In genomic region chr12:31876568-31877424, GRCh38 we compare ENCODE assay signal across 10 cellular contexts.
DNase-seq lines count a peak whose midpoint lies in the region; ATAC-seq, FAIRE-seq and TF ChIP-seq lines count a peak whose summit lies in the region.
"Had no signal": no experiment of that assay in that cellular context is flagged by ENCODE, and none has a peak within 500 bp of the region (broad histone marks: within the 10 kb centered on the region; RNA-seq: fewer than 3 reads in every experiment).

No MANE protein-coding gene starts in this region.

- H3K36me3 ChIP-seq in CD4-positive, CD25-positive, alpha-beta regulatory T cell (ENCODE audit: control insufficient read depth, insufficient read depth, low read length): no peaks in the 10 kb centered on the region
- H3K36me3 ChIP-seq in mesenchymal stem cell (ENCODE audit: control insufficient read depth in 1 of 2, insufficient read depth in 2 of 2, low read depth in 1 of 2, low read length in 2 of 2) (no peaks in the 10 kb centered on the region), neuronal stem cell (replicated peaks in 1 of 2; ENCODE audit: control insufficient read depth in 2 of 2, insufficient read depth in 2 of 2, low read length in 2 of 2) (no peaks in the 10 kb centered on the region), MG63 (no peaks in the 10 kb centered on the region)
- H3K36me3 ChIP-seq: prostate gland had no signal

- H3K4me1 Mint-ChIP-seq in CD4-positive, CD25-positive, alpha-beta regulatory T cell: peaks cover 19 to 56% (median 45%) of the 10 kb centered on the region in 4 donors
- peaks cover 37% of the 10 kb centered on the region for H3K4me1 Mint-ChIP-seq in WTC11

- H2AFZ ChIP-seq in mesenchymal stem cell (ENCODE audit: low read depth, low read length): no peak overlapping the region
- H2AFZ ChIP-seq in neuronal stem cell (ENCODE audit: low read length): no peak overlapping the region

- peaks cover 17% of the 10 kb centered on the region for H3K4me1 ChIP-seq in CD4-positive, CD25-positive, alpha-beta regulatory T cell (ENCODE audit: control insufficient read depth, insufficient read depth, low read length, poor library complexity, severe bottlenecking)
- peaks cover 5% of the 10 kb centered on the region for H3K4me1 ChIP-seq in mesenchymal stem cell (ENCODE audit: control insufficient read depth, insufficient read depth, low read depth, low read length)
- peaks cover 0 to 3% of the 10 kb centered on the region in 2 donors for H3K4me1 ChIP-seq in neuronal stem cell (ENCODE audit: control insufficient read depth in 2 of 2, insufficient read depth in 1 of 2, low read depth in 1 of 2, low read length in 2 of 2)
- H3K4me1 ChIP-seq: prostate gland had no signal

- FAIRE-seq in GM19239 (lab: Jason Lieb, UNC): peak; percentile 62

- H3K4ac ChIP-seq in mesenchymal stem cell (ENCODE audit: low read depth in 1 of 2, low read length in 2 of 2) (peak overlapping the region in 1 of 2 experiments; percentile 9), neuronal stem cell (ENCODE audit: low read length) (no peak overlapping the region)

- H3K14ac ChIP-seq in mesenchymal stem cell (ENCODE audit: low read length in 2 of 2) (no peak overlapping the region), neuronal stem cell (ENCODE audit: low read length) (no peak overlapping the region)

- no peak for ATAC-seq in CD4-positive, CD25-positive, alpha-beta regulatory T cell (ENCODE audit: low read depth in 2 of 2)
- ATAC-seq in WTC11: no peak

- peak overlapping the region in 1 of 2 experiments; percentile 0 for H2BK12ac ChIP-seq in mesenchymal stem cell (ENCODE audit: low read length in 2 of 2)
- H2BK12ac ChIP-seq in neuronal stem cell (ENCODE audit: low read length): no peak overlapping the region

- H3K27ac ChIP-seq in CD4-positive, CD25-positive, alpha-beta regulatory T cell (ENCODE audit: insufficient read depth, low read length, poor library complexity, severe bottlenecking): no peak overlapping the region
- H3K27ac ChIP-seq in mesenchymal stem cell (ENCODE audit: low read length, poor library complexity, severe bottlenecking) (no peak overlapping the region), neuronal stem cell (replicated peaks; ENCODE audit: low read length) (no peak overlapping the region)
- H3K27ac ChIP-seq: prostate gland had no signal

- no peak overlapping the region for H2BK15ac ChIP-seq in mesenchymal stem cell (ENCODE audit: low read depth, poor library complexity, severe bottlenecking)
- H2BK15ac ChIP-seq in neuronal stem cell (ENCODE audit: low read length): no peak overlapping the region

- H3K36me3 Mint-ChIP-seq in CD4-positive, CD25-positive, alpha-beta regulatory T cell: peaks cover 4% of the 10 kb centered on the region
- H3K36me3 Mint-ChIP-seq in WTC11: peaks cover 15% of the 10 kb centered on the region

- WGBS in mesenchymal stem cell: 58% methylated on average over 9 of the region's 13 CpGs
- no CpG with 5 or more reads among the region's 13 CpGs for WGBS in neuronal stem cell (ENCODE audit: extremely low coverage in 2 of 2, insufficient read length in 2 of 2, insufficient replicate concordance in 1 of 2), 2 donors

- no peak overlapping the region for H3K4me2 ChIP-seq in mesenchymal stem cell (ENCODE audit: low read length, poor library complexity, severe bottlenecking)
- no peak overlapping the region for H3K4me2 ChIP-seq in neuronal stem cell (ENCODE audit: insufficient read depth, low read length, poor library complexity, severe bottlenecking)

- H3K4me3 ChIP-seq in CD4-positive, CD25-positive, alpha-beta regulatory T cell (ENCODE audit: low read depth, low read length): no peak overlapping the region
- H3K4me3 ChIP-seq in mesenchymal stem cell (ENCODE audit: insufficient read depth in 1 of 2, low read depth in 1 of 2, low read length in 2 of 2): no peak overlapping the region
- no peak overlapping the region for H3K4me3 ChIP-seq in neuronal stem cell (ENCODE audit: low read length in 2 of 2)
- no peak overlapping the region for H3K4me3 ChIP-seq in MG63
- H3K4me3 ChIP-seq: prostate gland had no signal

- H3K27me3 Mint-ChIP-seq in CD4-positive, CD25-positive, alpha-beta regulatory T cell: no peaks in the 10 kb centered on the region
- peaks cover 5% of the 10 kb centered on the region; the same call in 1 of the 2 replicates for H3K27me3 Mint-ChIP-seq in WTC11 (ENCODE audit: low read depth)

- H4K8ac ChIP-seq in mesenchymal stem cell (ENCODE audit: low read length) (peak overlapping the region; percentile 45), neuronal stem cell (ENCODE audit: low read depth, low read length) (no peak overlapping the region)

- peaks cover 0 to 8% (median 0%) of the 10 kb centered on the region in 7 donors for H3K9me3 Mint-ChIP-seq in CD4-positive, CD25-positive, alpha-beta regulatory T cell
- H3K9me3 Mint-ChIP-seq in WTC11: peaks cover 11% of the 10 kb centered on the region

- no peaks in the 10 kb centered on the region for H3K9me3 ChIP-seq in CD4-positive, CD25-positive, alpha-beta regulatory T cell (ENCODE audit: control insufficient read depth in 2 of 2, low read length in 2 of 2)
- H3K9me3 ChIP-seq in mesenchymal stem cell (ENCODE audit: control insufficient read depth, low read length) (no peaks in the 10 kb centered on the region), neuronal stem cell (replicated peaks in 1 of 2; ENCODE audit: control insufficient read depth in 2 of 2, insufficient read depth in 1 of 2, low read depth in 1 of 2, low read length in 2 of 2) (no peaks in the 10 kb centered on the region), MG63 (no peaks in the 10 kb centered on the region)
- H3K9me3 ChIP-seq: prostate gland had no signal

- H3K79me1 ChIP-seq in mesenchymal stem cell (replicated peaks; ENCODE audit: low read length, poor library complexity, severe bottlenecking) (no peaks in the 10 kb centered on the region), neuronal stem cell (ENCODE audit: low read depth, low read length) (no peaks in the 10 kb centered on the region)

- no peaks in the 10 kb centered on the region for H3K27me3 ChIP-seq in CD4-positive, CD25-positive, alpha-beta regulatory T cell (ENCODE audit: control insufficient read depth, insufficient read depth, low read length)
- H3K27me3 ChIP-seq in mesenchymal stem cell (ENCODE audit: control insufficient read depth in 1 of 2, insufficient read depth in 1 of 2, low read length in 2 of 2) (no peaks in the 10 kb centered on the region), neuronal stem cell (ENCODE audit: control insufficient read depth in 3 of 3, insufficient read depth in 3 of 3, low read depth in 1 of 3, low read length in 3 of 3) (no peaks in the 10 kb centered on the region), MG63 (no peaks in the 10 kb centered on the region)

- peak overlapping the region in 1 of 4 donors; percentile 62 for H3K4me3 Mint-ChIP-seq in CD4-positive, CD25-positive, alpha-beta regulatory T cell
- no peak overlapping the region for H3K4me3 Mint-ChIP-seq in WTC11

- peak overlapping the region; percentile 27 for H2BK120ac ChIP-seq in mesenchymal stem cell (ENCODE audit: low read depth, low read length)
- H2BK120ac ChIP-seq in neuronal stem cell (ENCODE audit: low read depth, low read length): no peak overlapping the region

- H2BK5ac ChIP-seq in mesenchymal stem cell (ENCODE audit: low read depth, low read length, poor library complexity, severe bottlenecking) (no peak overlapping the region), neuronal stem cell (ENCODE audit: low read length) (no peak overlapping the region)

- CTCF ChIA-PET in WTC11 (lab: Charles Lee): interaction anchor here (0.7 kb wide), 1 partner anchor 744 kb away, joined by 3 read pairs; no protein-coding TSS in a partner anchor

- no peak overlapping the region for H2AK5ac ChIP-seq in mesenchymal stem cell (ENCODE audit: low read length, severe bottlenecking)
- no peak overlapping the region for H2AK5ac ChIP-seq in neuronal stem cell (ENCODE audit: low read depth, low read length)

- H4K91ac ChIP-seq in mesenchymal stem cell (ENCODE audit: low read length): peak overlapping the region; percentile 79
- H4K91ac ChIP-seq in neuronal stem cell (ENCODE audit: low read depth, low read length, poor library complexity): no peak overlapping the region

- H3K18ac ChIP-seq in mesenchymal stem cell (ENCODE audit: low read depth in 1 of 2, low read length in 2 of 2): peak overlapping the region; percentile 68 to 76
- no peak overlapping the region for H3K18ac ChIP-seq in neuronal stem cell (ENCODE audit: low read length)

- H3K23ac ChIP-seq in mesenchymal stem cell (ENCODE audit: low read length in 2 of 2) (no peak overlapping the region), neuronal stem cell (ENCODE audit: low read depth, low read length, poor library complexity) (no peak overlapping the region)

- TF ChIP-seq CTCF in WTC11 (IDR thresholded peaks at IDR 0.05): no peak
- no peak for TF ChIP-seq CTCF in GM10266 (IDR thresholded peaks at IDR 0.05; ENCODE audit: control insufficient read depth, insufficient read depth, low read depth, missing control alignments)

- peak overlapping the region; percentile 53 to 81 (median 80) for H3K27ac Mint-ChIP-seq in CD4-positive, CD25-positive, alpha-beta regulatory T cell
- H3K27ac Mint-ChIP-seq in WTC11: peak overlapping the region; percentile 46

- POLR2A ChIA-PET in WTC11 (lab: Charles Lee): interaction anchor here (0.6 kb wide), 1 partner anchor 530 kb away, joined by 5 read pairs; no protein-coding TSS in a partner anchor

- no peak overlapping the region for H3K9ac ChIP-seq in mesenchymal stem cell (ENCODE audit: low read length)
- no peak overlapping the region for H3K9ac ChIP-seq in neuronal stem cell (ENCODE audit: low read depth, low read length, poor library complexity)

- no peak for DNase-seq in CD4-positive, CD25-positive, alpha-beta regulatory T cell
- DNase-seq in GM19239 (ENCODE audit: insufficient read length, low spot score) (no peak), WTC11 (ENCODE audit: low spot score) (no peak), mesenchymal stem cell (peak; percentile 58), GM10266 (ENCODE audit: extremely low spot score) (no peak), mesenteric fat pad (ENCODE audit: low spot score) (no peak), neuronal stem cell (ENCODE audit: low spot score) (no peak), MG63 (no peak)
- DNase-seq: cortex of kidney had no signal

TF ChIP-seq in WTC11, 78 proteins besides CTCF, POLR2A, EP300 and RAD21 (continues in another document):
- no peak for TF ChIP-seq ESRRA (CRISPR knock-in tag; IDR thresholded peaks at IDR 0.05; ENCODE audit: borderline replicate concordance)
- no peak for TF ChIP-seq TCF7 (CRISPR knock-in tag; IDR thresholded peaks at IDR 0.05; ENCODE audit: low read depth)
